11 cellular contexts compared by ENCODE assay signal in genomic region chr3:149023951-149024350, GRCh38.
"Had no signal": no experiment of that assay in that cellular context is flagged by ENCODE, and none has a peak within 500 bp of the region (broad histone marks: within the 10 kb centered on the region; RNA-seq: fewer than 3 reads in every experiment).

No MANE protein-coding gene starts in this region.

- H3K4me1 Mint-ChIP-seq: mesothelial cell of epicardium had no signal

- H3K27me3 ChIP-seq: gastroesophageal sphincter, neutrophil, tibial nerve had no signal

- ATAC-seq: activated T-cell treated with anti-CD3 and anti-CD28 coated beads, Interleukin-2, amount 50 U/mL, for 4 hours; gastroesophageal sphincter had no signal

- H3K27ac ChIP-seq: gastroesophageal sphincter, neutrophil, tibial nerve had no signal

- H3K9me3 ChIP-seq: neutrophil had no signal

- H3K4me3 Mint-ChIP-seq: activated CD4-positive, alpha-beta memory T cell treated with anti-CD3 and anti-CD28 coated beads for 36 hours; activated naive CD8-positive, alpha-beta T cell treated with anti-CD3 and anti-CD28 coated beads, Interleukin-2, amount 10 ng/mL, durations not matched to agents 7 days and 5 days; activated T-cell treated with anti-CD3 and anti-CD28 coated beads, Interleukin-2, amount 50 U/mL, for 4 hours; mesothelial cell of epicardium had no signal

- H3K4me3 ChIP-seq: gastroesophageal sphincter, tibial nerve had no signal

- H3K27ac Mint-ChIP-seq: activated CD4-positive, alpha-beta memory T cell treated with anti-CD3 and anti-CD28 coated beads for 36 hours; activated naive CD8-positive, alpha-beta T cell treated with anti-CD3 and anti-CD28 coated beads, Interleukin-2, amount 10 ng/mL, durations not matched to agents 7 days and 5 days; mesothelial cell of epicardium had no signal

- DNase-seq: activated CD4-positive, alpha-beta memory T cell treated with anti-CD3 and anti-CD28 coated beads for 36 hours; activated CD4-positive, CD25-positive, alpha-beta regulatory T cell treated with anti-CD3 and anti-CD28 coated beads, Interleukin-2, amount 50 U/mL, for 72 hours; activated naive CD8-positive, alpha-beta T cell treated with anti-CD3 and anti-CD28 coated beads, Interleukin-2, amount 10 ng/mL, durations not matched to agents 7 days and 5 days; activated T-cell treated with anti-CD3 and anti-CD28 coated beads, Interleukin-2, amount 50 U/mL, for 4 hours; anterior cingulate cortex; kidney; small intestine had no signal

- H3K27me3 Mint-ChIP-seq: activated CD4-positive, alpha-beta memory T cell treated with anti-CD3 and anti-CD28 coated beads for 36 hours; activated naive CD8-positive, alpha-beta T cell treated with anti-CD3 and anti-CD28 coated beads, Interleukin-2, amount 10 ng/mL, durations not matched to agents 7 days and 5 days had no signal
